11 cellular contexts compared by ENCODE assay signal in genomic region chr19:49761625-49762311, GRCh38. TPM values are rescaled to one million over a fixed set of nuclear protein-coding genes. Genes with fewer than 3 reads are reported as not detected.
A peak's percentile ranks its signal among the peaks of the same experiment; 100 is the strongest.
DNase-seq lines count a peak whose midpoint lies in the region; ATAC-seq and TF ChIP-seq lines count a peak whose summit lies in the region.
"Had no signal": no experiment of that assay in that cellular context is flagged by ENCODE, and none has a peak within 500 bp of the region (broad histone marks: within the 10 kb centered on the region; RNA-seq: fewer than 3 reads in every experiment).

No MANE protein-coding gene starts in this region.

- H3K36me3 Mint-ChIP-seq in activated T-helper 1 cell treated with anti-CD3 and anti-CD28 coated beads, Interleukin-12 subunit alpha, Interleukin-12 subunit beta, Interleukin-2, Interleukin-4 antibody, amounts not matched to agents 30 ng/mL and 10 ng/mL and 1 ng/mL, durations not matched to agents 14 hours and 24 hours and 36 hours (ENCODE audit: low read depth): no peaks in the 10 kb centered on the region
- peaks cover 5% of the 10 kb centered on the region for H3K36me3 Mint-ChIP-seq in glutamatergic neuron (ENCODE audit: unreplicated experiment)

- H3K4me1 Mint-ChIP-seq in activated T-helper 1 cell treated with anti-CD3 and anti-CD28 coated beads, Interleukin-12 subunit alpha, Interleukin-12 subunit beta, Interleukin-2, Interleukin-4 antibody, amounts not matched to agents 30 ng/mL and 10 ng/mL and 1 ng/mL, durations not matched to agents 14 hours and 24 hours and 36 hours (ENCODE audit: low read depth): peaks cover 8% of the 10 kb centered on the region
- peaks cover 2% of the 10 kb centered on the region for H3K4me1 Mint-ChIP-seq in glutamatergic neuron (ENCODE audit: low read depth, unreplicated experiment)

- no peak for TF ChIP-seq CTCF in glutamatergic neuron (IDR thresholded peaks at IDR 0.05; ENCODE audit: partially characterized antibody, unreplicated experiment)

- H3K4me3 Mint-ChIP-seq in activated T-helper 1 cell treated with anti-CD3 and anti-CD28 coated beads, Interleukin-12 subunit alpha, Interleukin-12 subunit beta, Interleukin-2, Interleukin-4 antibody, amounts not matched to agents 30 ng/mL and 10 ng/mL and 1 ng/mL, durations not matched to agents 14 hours and 24 hours and 36 hours: peak overlapping the region; percentile 46
- H3K4me3 Mint-ChIP-seq in glutamatergic neuron (ENCODE audit: unreplicated experiment): no peak overlapping the region

- no peak for ATAC-seq in Right ventricle myocardium superior (ENCODE audit: poor library complexity)

- peaks cover 2% of the 10 kb centered on the region for H3K27me3 Mint-ChIP-seq in activated T-helper 1 cell treated with anti-CD3 and anti-CD28 coated beads, Interleukin-12 subunit alpha, Interleukin-12 subunit beta, Interleukin-2, Interleukin-4 antibody, amounts not matched to agents 30 ng/mL and 10 ng/mL and 1 ng/mL, durations not matched to agents 14 hours and 24 hours and 36 hours (ENCODE audit: insufficient read depth)
- peaks cover 9% of the 10 kb centered on the region for H3K27me3 Mint-ChIP-seq in glutamatergic neuron (ENCODE audit: unreplicated experiment)

- no peaks in the 10 kb centered on the region for H3K9me3 Mint-ChIP-seq in activated T-helper 1 cell treated with anti-CD3 and anti-CD28 coated beads, Interleukin-12 subunit alpha, Interleukin-12 subunit beta, Interleukin-2, Interleukin-4 antibody, amounts not matched to agents 30 ng/mL and 10 ng/mL and 1 ng/mL, durations not matched to agents 14 hours and 24 hours and 36 hours
- peaks cover 9% of the 10 kb centered on the region for H3K9me3 Mint-ChIP-seq in glutamatergic neuron (ENCODE audit: unreplicated experiment)

- peak overlapping the region; percentile 73 for H3K27ac Mint-ChIP-seq in activated T-helper 1 cell treated with anti-CD3 and anti-CD28 coated beads, Interleukin-12 subunit alpha, Interleukin-12 subunit beta, Interleukin-2, Interleukin-4 antibody, amounts not matched to agents 30 ng/mL and 10 ng/mL and 1 ng/mL, durations not matched to agents 14 hours and 24 hours and 36 hours
- H3K27ac Mint-ChIP-seq in glutamatergic neuron (ENCODE audit: unreplicated experiment): no peak overlapping the region

- DNase-seq in Right ventricle myocardium superior (peak; percentile 56), cardiac septum (ENCODE audit: low spot score) (no peak), iris pigment epithelial cell (ENCODE audit: low read depth) (peak; percentile 21), NCI-H2029 treated with DMSO at 0.1 percent for 48 hours (lab: John Stamatoyannopoulos, UW) (no peak), glutamatergic neuron (no peak), NCI-H226 (no peak)
- DNase-seq in activated T-helper 1 cell treated with anti-CD3 and anti-CD28 coated beads, Interleukin-12 subunit alpha, Interleukin-12 subunit beta, Interleukin-2, Interleukin-4 antibody, amounts not matched to agents 30 ng/mL and 10 ng/mL and 1 ng/mL, durations not matched to agents 14 hours and 24 hours and 36 hours (ENCODE audit: low spot score): peak; percentile 5
- DNase-seq in stimulated activated naive CD4-positive, alpha-beta T cell treated with Interleukin-2 at 50 U/mL for 16 hours (lab: John Stamatoyannopoulos, UW): no peak
- DNase-seq: DMS153, occipital lobe had no signal

- intact Hi-C loops in Right ventricle myocardium superior (cut with DNase I) (no loop called here), cardiac septum (cut with DNase I) (no loop called here)
- intact Hi-C loops in activated T-helper 1 cell treated with anti-CD3 and anti-CD28 coated beads, Interleukin-12 subunit alpha, Interleukin-12 subunit beta, Interleukin-2, Interleukin-4 antibody, amounts not matched to agents 30 ng/mL and 10 ng/mL and 1 ng/mL, durations not matched to agents 14 hours and 24 hours and 36 hours (cut with micrococcal nuclease): no loop called here

RNA-seq across cellular contexts. Expression of gene TSKS, which starts 1.3 kb away (rescaled TPM):
- total RNA-seq in Right ventricle myocardium superior (0.86 TPM), cardiac septum (0.24 TPM), glutamatergic neuron (ENCODE audit: unreplicated experiment) (not detected)
- total RNA-seq in activated T-helper 1 cell treated with anti-CD3 and anti-CD28 coated beads, Interleukin-12 subunit alpha, Interleukin-12 subunit beta, Interleukin-2, Interleukin-4 antibody, amounts not matched to agents 30 ng/mL and 10 ng/mL and 1 ng/mL, durations not matched to agents 14 hours and 24 hours and 36 hours: 1.3 and 2.0 TPM in 2 replicates
- total RNA-seq: cerebellum had no signal

RNA-seq across cellular contexts. Expression of gene AP2A1, which starts 5.0 kb away (rescaled TPM):
- 62.7 TPM for total RNA-seq in Right ventricle myocardium superior
- total RNA-seq in cardiac septum: 63.9 TPM
- 61.1 and 63.6 TPM in 2 replicates for total RNA-seq in activated T-helper 1 cell treated with anti-CD3 and anti-CD28 coated beads, Interleukin-12 subunit alpha, Interleukin-12 subunit beta, Interleukin-2, Interleukin-4 antibody, amounts not matched to agents 30 ng/mL and 10 ng/mL and 1 ng/mL, durations not matched to agents 14 hours and 24 hours and 36 hours
- 175 TPM for total RNA-seq in glutamatergic neuron (ENCODE audit: unreplicated experiment)

RNA-seq across cellular contexts. Expression of gene FUZ, which starts 51.3 kb away (rescaled TPM):
- total RNA-seq in Right ventricle myocardium superior: 19.8 TPM
- 13.7 TPM for total RNA-seq in cardiac septum
- 14.0 and 18.8 TPM in 2 replicates for total RNA-seq in activated T-helper 1 cell treated with anti-CD3 and anti-CD28 coated beads, Interleukin-12 subunit alpha, Interleukin-12 subunit beta, Interleukin-2, Interleukin-4 antibody, amounts not matched to agents 30 ng/mL and 10 ng/mL and 1 ng/mL, durations not matched to agents 14 hours and 24 hours and 36 hours
- 13.6 TPM for total RNA-seq in glutamatergic neuron (ENCODE audit: unreplicated experiment)

RNA-seq across cellular contexts. Expression of gene MED25, which starts 56.3 kb away (rescaled TPM):
- total RNA-seq in Right ventricle myocardium superior: 83.4 TPM
- total RNA-seq in cardiac septum: 33.0 TPM
- 54.2 and 54.5 TPM in 2 replicates for total RNA-seq in activated T-helper 1 cell treated with anti-CD3 and anti-CD28 coated beads, Interleukin-12 subunit alpha, Interleukin-12 subunit beta, Interleukin-2, Interleukin-4 antibody, amounts not matched to agents 30 ng/mL and 10 ng/mL and 1 ng/mL, durations not matched to agents 14 hours and 24 hours and 36 hours
- 51.0 TPM for total RNA-seq in glutamatergic neuron (ENCODE audit: unreplicated experiment)

Comparison
In these comparisons a context has a peak if more than half of its experiments do, and no peak if none do; other contexts are left out.
1. DNase-seq: peak in Right ventricle myocardium superior (single experiment), activated T-helper 1 cell treated with anti-CD3 and anti-CD28 coated beads, Interleukin-12 subunit alpha, Interleukin-12 subunit beta, Interleukin-2, Interleukin-4 antibody, amounts not matched to agents 30 ng/mL and 10 ng/mL and 1 ng/mL, durations not matched to agents 14 hours and 24 hours and 36 hours (single experiment) and iris pigment epithelial cell (single experiment); none in cardiac septum (single experiment), NCI-H2029 treated with DMSO at 0.1 percent for 48 hours (single experiment), glutamatergic neuron (single experiment), stimulated activated naive CD4-positive, alpha-beta T cell treated with Interleukin-2 at 50 U/mL for 16 hours (single experiment) and NCI-H226 (single experiment).